In the genomic region with DNA sequence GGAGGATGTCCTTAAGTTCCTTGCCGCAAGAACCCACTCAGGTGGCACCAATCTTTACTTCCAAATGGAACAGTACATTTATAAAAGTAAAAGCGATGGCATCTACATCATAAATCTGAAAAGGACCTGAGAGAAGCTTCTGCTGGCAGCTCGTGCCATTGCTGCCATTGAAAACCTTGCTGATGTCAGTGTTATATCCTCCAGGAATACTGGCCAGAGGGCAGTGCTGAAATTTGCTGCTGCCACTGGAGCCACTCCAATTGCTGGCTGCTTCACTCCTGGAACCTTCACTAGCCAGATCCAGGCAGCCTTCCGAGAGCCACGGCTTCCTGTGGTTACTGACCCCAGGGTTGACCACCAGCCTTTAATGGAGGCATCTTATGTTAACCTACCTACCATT, we compare ENCODE assay signal across 24 cellular contexts.
A peak's percentile ranks its signal among the peaks of the same experiment; 100 is the strongest.
DNase-seq lines count a peak whose midpoint lies in the region; ATAC-seq, FAIRE-seq and TF ChIP-seq lines count a peak whose summit lies in the region.
"Had no signal": no experiment of that assay in that cellular context is flagged by ENCODE, and none has a peak within 500 bp of the region (broad histone marks: within the 10 kb centered on the region; RNA-seq: fewer than 3 reads in every experiment).

No MANE protein-coding gene starts in this region.

- DNase-seq in SK-N-SH: no peak
- DNase-seq in M059J (ENCODE audit: low read depth): peak; percentile 19
- DNase-seq in K562 (ENCODE audit: extremely low read depth in 1 of 4, low spot score in 3 of 4): no peak
- no peak for DNase-seq in stimulated activated CD4-positive, alpha-beta T cell treated with anti-CD3 and anti-CD28 coated beads, Interleukin-4, amount 100 ng/mL, for 24 hours
- DNase-seq in DMS79 treated with DMSO at 0.1 percent for 48 hours (lab: John Stamatoyannopoulos, UW): no peak
- DNase-seq in iPS-NIHi11 (ENCODE audit: low spot score): no peak
- DNase-seq: AML-193; CD4-positive, alpha-beta memory T cell; CD4-positive, CD25-positive, alpha-beta regulatory T cell; CD8-positive, alpha-beta memory T cell; COR-L47; DMS 273 treated with DMSO at 0.1 percent for 48 hours; DMS153; DMS53; DMS79; GF-D8 had no signal

- H3K9ac ChIP-seq in SK-N-SH (no peak overlapping the region), K562 (ENCODE audit: insufficient read depth in 1 of 2, low read depth in 2 of 2, low read length in 2 of 2) (no peak overlapping the region)
- H3K9ac ChIP-seq: BLaER1 treated with 17β-estradiol and CSF1 and Interleukin-3, amounts not matched to agents 10 nM and 100 nM had no signal

- intact Hi-C loops in K562 (cut with micrococcal nuclease): no loop called here

- H2AFZ ChIP-seq in SK-N-SH (ENCODE audit: low read depth) (no peak overlapping the region), K562 (ENCODE audit: low read depth, low read length) (0 out of 2 replicates have a peak overlapping the region, but pooled peaks have one; percentile 15)

- H3K4me1 ChIP-seq in SK-N-SH (ENCODE audit: control insufficient read depth in 1 of 2, insufficient read depth in 2 of 2, low read depth in 1 of 2, low read length in 1 of 2) (peaks cover 4 to 6% of the 10 kb centered on the region in 2 experiments; a peak in 2 of 4 replicates), K562 (replicated peaks in 1 of 2; ENCODE audit: control insufficient read depth in 2 of 2, insufficient read depth in 2 of 2, low read length in 2 of 2) (peaks cover 0 to 13% of the 10 kb centered on the region in 2 experiments; a peak in 3 of 5 replicates)

- H3K27ac ChIP-seq in SK-N-SH (ENCODE audit: low read depth in 2 of 2, low read length in 1 of 2) (no peak overlapping the region), K562 (ENCODE audit: extremely low read depth, low read depth, low read length) (no peak overlapping the region)
- H3K27ac ChIP-seq: 22Rv1; A549; BLaER1 treated with 17β-estradiol and CSF1 and Interleukin-3, amounts not matched to agents 10 nM and 100 nM; C4-2B had no signal

- no peaks in the 10 kb centered on the region for H3K9me2 ChIP-seq in SK-N-SH

- ATAC-seq in SK-N-SH treated with all-trans-retinoic acid at 6 μM for 48 hours (no peak), K562 (no peak)
- ATAC-seq: A549 had no signal

- POLR2A ChIA-PET in SK-N-SH (lab: Yijun Ruan, JAX) (no interaction called here), K562 (lab: Yijun Ruan, JAX) (interaction anchor here (0.6 to 1.2 kb wide), 3 partner anchors 9 to 21 kb away, joined by 3 to 4 read pairs (median 3); no protein-coding TSS in a partner anchor)

- 11% methylated on average over 4 of the region's 5 CpGs for WGBS in SK-N-SH (ENCODE audit: low lambda C conversion rate)
- 63% methylated on average over 5 of the region's 5 CpGs for WGBS in K562 (ENCODE audit: insufficient coverage, low coverage, missing lambda C conversion rate)

- no peak overlapping the region for H3K4me2 ChIP-seq in SK-N-SH
- no peak overlapping the region for H3K4me2 ChIP-seq in K562 (ENCODE audit: insufficient read depth, low read length)
- H3K4me2 ChIP-seq: A549; BLaER1 treated with 17β-estradiol and CSF1 and Interleukin-3, amounts not matched to agents 10 nM and 100 nM had no signal

- in situ Hi-C loops in K562 (cut with MboI): no loop called here

- peaks cover 20% of the 10 kb centered on the region for H3F3A ChIP-seq in SK-N-SH (replicated peaks; ENCODE audit: insufficient read depth)

- TF ChIP-seq POLR2A in K562 (conservative IDR thresholded peaks at IDR 0.05): no peak

- H4K20me1 ChIP-seq in SK-N-SH (ENCODE audit: insufficient read depth) (no peaks in the 10 kb centered on the region), K562 (replicated peaks; ENCODE audit: control insufficient read depth, insufficient read depth, low read length) (no peaks in the 10 kb centered on the region)
- H4K20me1 ChIP-seq: BLaER1 treated with 17β-estradiol and CSF1 and Interleukin-3, amounts not matched to agents 10 nM and 100 nM had no signal

- H3K79me2 ChIP-seq in SK-N-SH (ENCODE audit: insufficient read depth) (no peaks in the 10 kb centered on the region), K562 (ENCODE audit: control insufficient read depth, insufficient read depth, low read length) (no peaks in the 10 kb centered on the region)

- TF ChIP-seq RAD21 in SK-N-SH (IDR thresholded peaks at IDR 0.05; ENCODE audit: low read length) (no peak), K562 (CRISPR knock-in tag; conservative IDR thresholded peaks at IDR 0.05 in 1 of 2, IDR thresholded peaks at IDR 0.05 in 1 of 2) (no peak)

- no peaks in the 10 kb centered on the region for H3K9me1 ChIP-seq in K562 (ENCODE audit: control insufficient read depth, insufficient read depth, low read length)

- no peaks in the 10 kb centered on the region for H3K36me3 ChIP-seq in SK-N-SH (replicated peaks in 1 of 2; ENCODE audit: control insufficient read depth in 1 of 2, insufficient read depth in 2 of 2, low read length in 1 of 2)
- H3K36me3 ChIP-seq in K562 (ENCODE audit: control insufficient read depth, insufficient read depth, low read length): no peaks in the 10 kb centered on the region
- H3K36me3 ChIP-seq: BLaER1 treated with 17β-estradiol and CSF1 and Interleukin-3, amounts not matched to agents 10 nM and 100 nM had no signal

- CTCF ChIA-PET in SK-N-SH (lab: Yijun Ruan, JAX) (interaction anchor here (0.7 to 1.1 kb wide), 3 partner anchors 8 to 47 kb away, joined by 3 to 4 read pairs (median 3); no protein-coding TSS in a partner anchor), K562 (lab: Yijun Ruan, JAX; ENCODE audit: low intra/inter-chr PET ratio) (no interaction called here)

- TF ChIP-seq EP300 in SK-N-SH (IDR thresholded peaks at IDR 0.05; ENCODE audit: borderline replicate concordance in 1 of 2, low read depth in 1 of 2, low read length in 1 of 2) (no peak), K562 (IDR thresholded peaks at IDR 0.05; ENCODE audit: low read length) (no peak)

- H3K9me3 ChIP-seq in SK-N-SH (no peaks in the 10 kb centered on the region), K562 (replicated peaks; ENCODE audit: control insufficient read depth, insufficient read depth, low read depth, low read length) (no peaks in the 10 kb centered on the region)
- H3K9me3 ChIP-seq: A549 had no signal

- FAIRE-seq in K562 (lab: Jason Lieb, UNC): no peak
- FAIRE-seq: A549, G401.6, GM12891, GM19239 had no signal

- no TSS peak for BruUV-seq in K562 (replicated peaks; lab: Mats Ljungman, UMichigan)

- H3K27me3 ChIP-seq in SK-N-SH (ENCODE audit: insufficient read depth) (peaks cover 71% of the 10 kb centered on the region), K562 (ENCODE audit: control insufficient read depth in 2 of 2, insufficient read depth in 2 of 2, low read length in 2 of 2) (no peaks in the 10 kb centered on the region)

- H3K4me3 ChIP-seq in SK-N-SH (ENCODE audit: low read depth in 2 of 2, low read length in 1 of 2) (no peak overlapping the region), K562 (no peak overlapping the region)
- H3K4me3 ChIP-seq: A549; BLaER1 treated with 17β-estradiol and CSF1 and Interleukin-3, amounts not matched to agents 10 nM and 100 nM had no signal

- TF ChIP-seq CTCF in SK-N-SH (IDR thresholded peaks at IDR 0.05) (no peak), K562 (IDR thresholded peaks at IDR 0.05 in 2 of 3, conservative IDR thresholded peaks at IDR 0.05 in 1 of 3; ENCODE audit: insufficient read depth in 2 of 3, low read depth in 1 of 3, low read length in 3 of 3) (no peak)

TF ChIP-seq in SK-N-SH, 30 proteins besides CTCF, POLR2A, EP300 and RAD21 (continues in another document):
- TF ChIP-seq RFX5 (IDR thresholded peaks at IDR 0.05; ENCODE audit: low read length): no peak

TF ChIP-seq in SK-N-SH treated with all-trans-retinoic acid at 6 μM for 48 hours, 23 proteins besides CTCF, POLR2A, EP300 and RAD21 (continues in another document):
- TF ChIP-seq, protein P1, sequence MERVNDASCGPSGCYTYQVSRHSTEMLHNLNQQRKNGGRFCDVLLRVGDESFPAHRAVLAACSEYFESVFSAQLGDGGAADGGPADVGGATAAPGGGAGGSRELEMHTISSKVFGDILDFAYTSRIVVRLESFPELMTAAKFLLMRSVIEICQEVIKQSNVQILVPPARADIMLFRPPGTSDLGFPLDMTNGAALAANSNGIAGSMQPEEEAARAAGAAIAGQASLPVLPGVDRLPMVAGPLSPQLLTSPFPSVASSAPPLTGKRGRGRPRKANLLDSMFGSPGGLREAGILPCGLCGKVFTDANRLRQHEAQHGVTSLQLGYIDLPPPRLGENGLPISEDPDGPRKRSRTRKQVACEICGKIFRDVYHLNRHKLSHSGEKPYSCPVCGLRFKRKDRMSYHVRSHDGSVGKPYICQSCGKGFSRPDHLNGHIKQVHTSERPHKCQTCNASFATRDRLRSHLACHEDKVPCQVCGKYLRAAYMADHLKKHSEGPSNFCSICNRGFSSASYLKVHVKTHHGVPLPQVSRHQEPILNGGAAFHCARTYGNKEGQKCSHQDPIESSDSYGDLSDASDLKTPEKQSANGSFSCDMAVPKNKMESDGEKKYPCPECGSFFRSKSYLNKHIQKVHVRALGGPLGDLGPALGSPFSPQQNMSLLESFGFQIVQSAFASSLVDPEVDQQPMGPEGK (CRISPR knock-in tag; IDR thresholded peaks at IDR 0.05; ENCODE audit: borderline replicate concordance): no peak
- TF ChIP-seq ZFP30 (CRISPR knock-in tag; IDR thresholded peaks at IDR 0.05) (no peak), PPARA (CRISPR knock-in tag; IDR thresholded peaks at IDR 0.05; ENCODE audit: borderline replicate concordance) (no peak), RARB (CRISPR knock-in tag; IDR thresholded peaks at IDR 0.05) (no peak)

TF ChIP-seq in K562, 482 proteins besides CTCF, POLR2A, EP300 and RAD21 (continues in another document):
- TF ChIP-seq NR4A1 (CRISPR knock-in tag; IDR thresholded peaks at IDR 0.05) (no peak), NR4A1 (tag; IDR thresholded peaks at IDR 0.05) (no peak), HDAC6 (IDR thresholded peaks at IDR 0.05; ENCODE audit: low read depth, low read length) (no peak), ZNF12 (CRISPR knock-in tag; IDR thresholded peaks at IDR 0.05) (no peak), ZBTB17 (CRISPR knock-in tag; IDR thresholded peaks at IDR 0.05) (no peak), ZSCAN29 (IDR thresholded peaks at IDR 0.05) (no peak), RBM17 (IDR thresholded peaks at IDR 0.05; ENCODE audit: borderline replicate concordance, low read depth, low read length) (no peak), COPS2 (conservative IDR thresholded peaks at IDR 0.05) (no peak), GTF2F1 (IDR thresholded peaks at IDR 0.05; ENCODE audit: low read depth, low read length) (no peak), FOXP1 (CRISPR knock-in tag; IDR thresholded peaks at IDR 0.05) (no peak)
- TF ChIP-seq, protein P2, sequence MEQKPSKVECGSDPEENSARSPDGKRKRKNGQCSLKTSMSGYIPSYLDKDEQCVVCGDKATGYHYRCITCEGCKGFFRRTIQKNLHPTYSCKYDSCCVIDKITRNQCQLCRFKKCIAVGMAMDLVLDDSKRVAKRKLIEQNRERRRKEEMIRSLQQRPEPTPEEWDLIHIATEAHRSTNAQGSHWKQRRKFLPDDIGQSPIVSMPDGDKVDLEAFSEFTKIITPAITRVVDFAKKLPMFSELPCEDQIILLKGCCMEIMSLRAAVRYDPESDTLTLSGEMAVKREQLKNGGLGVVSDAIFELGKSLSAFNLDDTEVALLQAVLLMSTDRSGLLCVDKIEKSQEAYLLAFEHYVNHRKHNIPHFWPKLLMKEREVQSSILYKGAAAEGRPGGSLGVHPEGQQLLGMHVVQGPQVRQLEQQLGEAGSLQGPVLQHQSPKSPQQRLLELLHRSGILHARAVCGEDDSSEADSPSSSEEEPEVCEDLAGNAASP (IDR thresholded peaks at IDR 0.05): no peak
